ENCODE assay signal across 22 cellular contexts in genomic region chr10:72338180-72338579, GRCh38. TPM values are rescaled to one million over a fixed set of nuclear protein-coding genes. Genes with fewer than 3 reads are reported as not detected.
A peak's percentile ranks its signal among the peaks of the same experiment; 100 is the strongest.
DNase-seq lines count a peak whose midpoint lies in the region; ATAC-seq, FAIRE-seq and TF ChIP-seq lines count a peak whose summit lies in the region.
"Had no signal": no experiment of that assay in that cellular context is flagged by ENCODE, and none has a peak within 500 bp of the region (broad histone marks: within the 10 kb centered on the region; RNA-seq: fewer than 3 reads in every experiment).

No MANE protein-coding gene starts in this region.

- no peak for TF ChIP-seq POLR2A in endothelial cell of umbilical vein (IDR thresholded peaks at IDR 0.05; ENCODE audit: low read depth, low read length)

- intact Hi-C loops in endothelial cell of umbilical vein (cut with micrococcal nuclease): loop anchor here (5.0 kb wide), 1 partner anchor 166 kb away; no protein-coding TSS in a partner anchor
- intact Hi-C loops in tibial artery (cut with DNase I; ENCODE audit: low total_unique reads): loop anchor here (5.0 kb wide), 1 partner anchor 381 kb away; no protein-coding TSS in a partner anchor

- no peak for TF ChIP-seq CTCF in endothelial cell of umbilical vein (IDR thresholded peaks at IDR 0.05; ENCODE audit: extremely low read depth in 1 of 2, insufficient read depth in 1 of 2, low read depth in 1 of 2, low read length in 2 of 2)
- no peak for TF ChIP-seq CTCF in tibial artery (IDR thresholded peaks at IDR 0.05)

- H3K27ac ChIP-seq in endothelial cell of umbilical vein (ENCODE audit: insufficient read depth, low read depth, low read length) (no peak overlapping the region), tibial artery (no peak overlapping the region)
- H3K27ac ChIP-seq: HL-60 had no signal

- H3K27ac Mint-ChIP-seq in activated naive CD8-positive, alpha-beta T cell treated with anti-CD3 and anti-CD28 coated beads, Interleukin-2, amount 50 U/mL, for 24 hours: peak overlapping the region; percentile 32
- no peak overlapping the region for H3K27ac Mint-ChIP-seq in activated naive CD8-positive, alpha-beta T cell treated with anti-CD3 and anti-CD28 coated beads for 36 hours
- H3K27ac Mint-ChIP-seq: GM23338 had no signal

- TF ChIP-seq EP300 in Ishikawa (IDR thresholded peaks at IDR 0.05; ENCODE audit: borderline replicate concordance): no peak

- no peak overlapping the region for H3K4me2 ChIP-seq in endothelial cell of umbilical vein (ENCODE audit: insufficient read depth, low read length)
- H3K4me2 ChIP-seq: GM23338 had no signal

- peaks cover 42% of the 10 kb centered on the region for H3K4me1 ChIP-seq in endothelial cell of umbilical vein (ENCODE audit: control insufficient read depth, extremely low read depth, insufficient read depth, low read length)
- H3K4me1 ChIP-seq in tibial artery: peaks cover 11 to 54% (median 43%) of the 10 kb centered on the region in 4 donors

- no peak overlapping the region for H3K4me3 Mint-ChIP-seq in activated naive CD8-positive, alpha-beta T cell treated with anti-CD3 and anti-CD28 coated beads, Interleukin-2, amount 50 U/mL, for 24 hours
- no peak overlapping the region for H3K4me3 Mint-ChIP-seq in activated naive CD8-positive, alpha-beta T cell treated with anti-CD3 and anti-CD28 coated beads for 36 hours
- H3K4me3 Mint-ChIP-seq: CD14-positive monocyte, GM23338 had no signal

- no peak for DNase-seq in activated naive CD8-positive, alpha-beta T cell treated with anti-CD3 and anti-CD28 coated beads, Interleukin-2, amount 50 U/mL, for 24 hours
- no peak for DNase-seq in activated naive CD8-positive, alpha-beta T cell treated with anti-CD3 and anti-CD28 coated beads for 36 hours
- DNase-seq in endothelial cell of umbilical vein (ENCODE audit: low read depth, low spot score) (no peak), tibial artery (peak; percentile 12 to 57)
- DNase-seq in stimulated activated CD4-positive, alpha-beta T cell treated with anti-CD3 and anti-CD28 coated beads, Interleukin-12 subunit alpha, Interleukin-12 subunit beta, amount 100 ng/mL, for 4 hours: no peak
- DNase-seq: AML-193, DMS 273 treated with DMSO at 0.1 percent for 48 hours, HCEC 1CT, Karpas-422, MG63, NCI-H1048, NCI-H1436, NCI-H1930, NCI-H345, NCI-H524 treated with DMSO at 0.1 percent for 48 hours, RPMI8226 had no signal

- no peaks in the 10 kb centered on the region for H3K79me2 ChIP-seq in endothelial cell of umbilical vein (ENCODE audit: control insufficient read depth, insufficient read depth, low read length)

- no peaks in the 10 kb centered on the region for H4K20me1 ChIP-seq in endothelial cell of umbilical vein (replicated peaks; ENCODE audit: control insufficient read depth, extremely low read depth, insufficient read depth, low read length)

- H3K4me1 Mint-ChIP-seq in activated naive CD8-positive, alpha-beta T cell treated with anti-CD3 and anti-CD28 coated beads, Interleukin-2, amount 50 U/mL, for 24 hours: peaks cover 55% of the 10 kb centered on the region
- H3K4me1 Mint-ChIP-seq in activated naive CD8-positive, alpha-beta T cell treated with anti-CD3 and anti-CD28 coated beads for 36 hours: peaks cover 48% of the 10 kb centered on the region

- no peak overlapping the region for H3K4me3 ChIP-seq in endothelial cell of umbilical vein (replicated peaks in 1 of 3; ENCODE audit: insufficient read depth in 1 of 3, low read depth in 1 of 3, low read length in 3 of 3)
- no peak overlapping the region for H3K4me3 ChIP-seq in tibial artery
- H3K4me3 ChIP-seq: GM12878, GM23338, MG63 had no signal

- CTCF ChIA-PET in endothelial cell of umbilical vein (lab: Charles Lee): interaction anchor here (0.7 to 12.3 kb wide), 11 partner anchors 10 to 442 kb away, joined by 3 to 214 read pairs (median 4); partner anchors contain the start of gene DDIT4

- ATAC-seq in activated naive CD8-positive, alpha-beta T cell treated with anti-CD3 and anti-CD28 coated beads, Interleukin-2, amount 50 U/mL, for 24 hours: no peak
- no peak for ATAC-seq in esophagus mucosa
- ATAC-seq: GM12878, GM23338 had no signal

- peak; percentile 40 for FAIRE-seq in endothelial cell of umbilical vein (lab: Jason Lieb, UNC)
- FAIRE-seq: GM12878 had no signal

- no peaks in the 10 kb centered on the region for H3K9me3 ChIP-seq in endothelial cell of umbilical vein (replicated peaks; ENCODE audit: control insufficient read depth, insufficient read depth, low read length)
- no peaks in the 10 kb centered on the region for H3K9me3 ChIP-seq in tibial artery
- H3K9me3 ChIP-seq: MG63 had no signal

- no peak for TF ChIP-seq RAD21 in Ishikawa (IDR thresholded peaks at IDR 0.05; ENCODE audit: low read depth)

- no peaks in the 10 kb centered on the region for H3K9me3 Mint-ChIP-seq in activated naive CD8-positive, alpha-beta T cell treated with anti-CD3 and anti-CD28 coated beads, Interleukin-2, amount 50 U/mL, for 24 hours
- no peaks in the 10 kb centered on the region for H3K9me3 Mint-ChIP-seq in activated naive CD8-positive, alpha-beta T cell treated with anti-CD3 and anti-CD28 coated beads for 36 hours
- H3K9me3 Mint-ChIP-seq: CD14-positive monocyte, GM23338 had no signal

- H3K27me3 Mint-ChIP-seq in activated naive CD8-positive, alpha-beta T cell treated with anti-CD3 and anti-CD28 coated beads, Interleukin-2, amount 50 U/mL, for 24 hours: no peaks in the 10 kb centered on the region
- H3K27me3 Mint-ChIP-seq in activated naive CD8-positive, alpha-beta T cell treated with anti-CD3 and anti-CD28 coated beads for 36 hours: no peaks in the 10 kb centered on the region

- H3K36me3 Mint-ChIP-seq in activated naive CD8-positive, alpha-beta T cell treated with anti-CD3 and anti-CD28 coated beads, Interleukin-2, amount 50 U/mL, for 24 hours (ENCODE audit: low read depth): peaks cover 34% of the 10 kb centered on the region
- peaks cover 41% of the 10 kb centered on the region for H3K36me3 Mint-ChIP-seq in activated naive CD8-positive, alpha-beta T cell treated with anti-CD3 and anti-CD28 coated beads for 36 hours

- H3K36me3 ChIP-seq in endothelial cell of umbilical vein (ENCODE audit: control insufficient read depth in 2 of 2, extremely low read depth in 1 of 2, insufficient read depth in 2 of 2, low read length in 2 of 2): peaks cover 7 to 27% of the 10 kb centered on the region in 2 experiments
- H3K36me3 ChIP-seq in tibial artery: peaks cover 45 to 58% (median 49%) of the 10 kb centered on the region in 3 donors

- H3K9me1 ChIP-seq in endothelial cell of umbilical vein (replicated peaks; ENCODE audit: control insufficient read depth, extremely low read depth, insufficient read depth, low read length): no peaks in the 10 kb centered on the region

- dilution Hi-C loops in endothelial cell of umbilical vein (cut with MboI; ENCODE audit: extremely low pct_ligation_motif_present, low sequenced_read_pairs): no loop called here

- POLR2A ChIA-PET in endothelial cell of umbilical vein (lab: Charles Lee): interaction anchor here (0.9 to 1.9 kb wide), 2 partner anchors 65 to 211 kb away, joined by 3 to 4 read pairs; no protein-coding TSS in a partner anchor

- H2AFZ ChIP-seq in endothelial cell of umbilical vein (ENCODE audit: low read depth, low read length): no peak overlapping the region
- H2AFZ ChIP-seq: GM23338 had no signal

- no peaks in the 10 kb centered on the region for H3K27me3 ChIP-seq in endothelial cell of umbilical vein (ENCODE audit: control insufficient read depth in 2 of 2, insufficient read depth in 2 of 2, low read length in 2 of 2)
- no peaks in the 10 kb centered on the region for H3K27me3 ChIP-seq in tibial artery
- H3K27me3 ChIP-seq: MG63 had no signal

- H3K9ac ChIP-seq in endothelial cell of umbilical vein (replicated peaks; ENCODE audit: extremely low read depth, insufficient read depth, low read length): no peak overlapping the region

- no TSS peak for BruUV-seq in endothelial cell of umbilical vein (replicated peaks; lab: Mats Ljungman, UMichigan)

TF ChIP-seq in Ishikawa, 13 proteins besides CTCF, POLR2A, EP300 and RAD21:
- peak; percentile 46; the same call in 1 of the 2 replicates for TF ChIP-seq NFIC (IDR thresholded peaks at IDR 0.05)
- TF ChIP-seq YY1 (IDR thresholded peaks at IDR 0.05; ENCODE audit: low read depth): no peak

TF ChIP-seq in endothelial cell of umbilical vein, 7 proteins besides CTCF, POLR2A, EP300 and RAD21:
- no peak for TF ChIP-seq GATA2 (IDR thresholded peaks at IDR 0.05; ENCODE audit: insufficient read depth, insufficient read length, low read depth, low read length)
- no peak for TF ChIP-seq EZH2 (IDR thresholded peaks at IDR 0.05; ENCODE audit: borderline replicate concordance, low read depth, low read length, severe bottlenecking)
- TF ChIP-seq MYC (IDR thresholded peaks at IDR 0.05; ENCODE audit: low read depth, low read length): no peak
- TF ChIP-seq MAX (IDR thresholded peaks at IDR 0.05; ENCODE audit: insufficient read depth, insufficient read length): no peak
- no peak for TF ChIP-seq POLR2AphosphoS5 (IDR thresholded peaks at IDR 0.05; ENCODE audit: insufficient read depth, low read depth, low read length)
- no peak for TF ChIP-seq FOS (IDR thresholded peaks at IDR 0.05; ENCODE audit: borderline replicate concordance, insufficient read depth, low read length)
- TF ChIP-seq JUN (IDR thresholded peaks at IDR 0.05; ENCODE audit: borderline replicate concordance, insufficient read depth, insufficient read length, low read depth): no peak

RNA-seq across cellular contexts. Expression of gene DNAJB12, which starts 16.5 kb away (rescaled TPM):
- 10 to 100 TPM; 25.2 to 25.6 TPM for total RNA-seq in activated naive CD8-positive, alpha-beta T cell treated with anti-CD3 and anti-CD28 coated beads for 36 hours
- total RNA-seq in endothelial cell of umbilical vein: 44.2 and 45.2 TPM in 2 replicates
- 25.0 and 27.2 TPM in 2 replicates for polyA plus RNA-seq in endothelial cell of umbilical vein
- polyA plus RNA-seq in endothelial cell of umbilical vein (2011; cell fraction: cytosol; rRNA removed): 28.7 and 29.4 TPM in 2 replicates
- 47.2 and 50.5 TPM in 2 replicates for polyA plus RNA-seq in endothelial cell of umbilical vein (2011; cell fraction: nucleus; rRNA removed)
- 23.5 and 23.7 TPM in 2 replicates for polyA plus RNA-seq in endothelial cell of umbilical vein (2012)
- 25.7 and 28.2 TPM in 2 replicates for polyA minus RNA-seq in endothelial cell of umbilical vein
- polyA minus RNA-seq in endothelial cell of umbilical vein (2011; cell fraction: cytosol; rRNA and poly(A)+ RNA removed): 20.3 TPM
- 30.6 and 33.3 TPM in 2 replicates for polyA minus RNA-seq in endothelial cell of umbilical vein (2011; cell fraction: nucleus; rRNA and poly(A)+ RNA removed)
- 21.6 TPM for total RNA-seq in esophagus mucosa

Comparison
In these comparisons a context has a peak if more than half of its experiments do, and no peak if none do; other contexts are left out.
1. DNase-seq: peak in tibial artery (2 of 2); none in activated naive CD8-positive, alpha-beta T cell treated with anti-CD3 and anti-CD28 coated beads, Interleukin-2, amount 50 U/mL, for 24 hours (single experiment), activated naive CD8-positive, alpha-beta T cell treated with anti-CD3 and anti-CD28 coated beads for 36 hours (single experiment), endothelial cell of umbilical vein (single experiment) and stimulated activated CD4-positive, alpha-beta T cell treated with anti-CD3 and anti-CD28 coated beads, Interleukin-12 subunit alpha, Interleukin-12 subunit beta, amount 100 ng/mL, for 4 hours (single experiment).